Comparison of ENCODE assay signal across 20 cellular contexts in the genomic region with DNA sequence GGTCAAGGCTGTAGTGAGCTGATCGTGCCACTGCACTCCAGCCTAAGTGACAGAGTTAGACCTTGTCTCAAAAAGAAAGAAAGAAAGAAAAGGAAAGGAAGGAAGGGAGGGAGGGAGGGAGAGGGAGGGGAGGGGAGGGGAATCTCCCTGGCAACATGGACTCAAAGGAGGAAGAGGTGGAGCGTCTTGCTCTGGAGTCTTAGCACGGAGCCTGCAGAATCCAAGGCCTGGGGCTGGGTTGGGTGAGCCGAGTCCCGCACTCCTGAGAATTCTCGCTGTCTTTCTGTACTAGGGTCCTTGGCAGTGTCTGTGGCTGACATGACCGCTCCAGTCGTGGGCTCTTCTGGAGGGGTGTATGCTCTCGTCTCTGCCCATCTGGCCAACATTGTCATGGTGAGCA. TPM values are rescaled to one million over a fixed set of nuclear protein-coding genes. Genes with fewer than 3 reads are reported as not detected.
DNase-seq lines count a peak whose midpoint lies in the region; ATAC-seq, FAIRE-seq and TF ChIP-seq lines count a peak whose summit lies in the region.
"Had no signal": no experiment of that assay in that cellular context is flagged by ENCODE, and none has a peak within 500 bp of the region (broad histone marks: within the 10 kb centered on the region; RNA-seq: fewer than 3 reads in every experiment).

No MANE protein-coding gene starts in this region.

- H3K4me1 ChIP-seq in GM23338 (ENCODE audit: insufficient read depth) = peaks cover 56% of the 10 kb centered on the region
- H3K4me1 ChIP-seq in H1 (replicated peaks in 1 of 4; ENCODE audit: control insufficient read depth in 3 of 4, insufficient read depth in 4 of 4, low read length in 3 of 4) = peaks cover 17 to 28% (median 21%) of the 10 kb centered on the region in 4 experiments
- no peaks in the 10 kb centered on the region for H3K4me1 ChIP-seq in spleen

- H3K18ac ChIP-seq in H1 (ENCODE audit: extremely low read depth, low read length) = peak overlapping the region; percentile 56; the same call in 1 of the 2 replicates

- no peak for TF ChIP-seq EP300 in H1 (IDR thresholded peaks at IDR 0.05; ENCODE audit: borderline replicate concordance in 1 of 2, low read depth in 2 of 2, low read length in 2 of 2)

- peak overlapping the region; percentile 46 for H3K4ac ChIP-seq in H1 (replicated peaks; ENCODE audit: insufficient read length, low read depth, low read length)

- peak overlapping the region; percentile 24; the same call in 1 of the 2 replicates for H3K4me2 ChIP-seq in GM23338
- peak overlapping the region in 1 of 2 experiments; percentile 54; a peak in 2 of 4 replicates for H3K4me2 ChIP-seq in H1 (ENCODE audit: insufficient read depth in 1 of 2, low read depth in 2 of 2, low read length in 2 of 2)
- H3K4me2 ChIP-seq: BLaER1 had no signal

- H3K79me2 ChIP-seq in GM23338 (replicated peaks; ENCODE audit: insufficient read depth) (no peaks in the 10 kb centered on the region), H1 (ENCODE audit: control insufficient read depth in 1 of 2, insufficient read depth in 2 of 2, low read length in 2 of 2) (no peaks in the 10 kb centered on the region)

- peak overlapping the region; percentile 97 for H2BK15ac ChIP-seq in H1 (ENCODE audit: low read length)

- no peak overlapping the region for H3K27ac ChIP-seq in GM23338 (ENCODE audit: low read depth)
- no peak overlapping the region for H3K27ac ChIP-seq in H1 (ENCODE audit: low read depth, low read length)
- no peak overlapping the region for H3K27ac ChIP-seq in spleen
- H3K27ac ChIP-seq: BLaER1 had no signal

- H3K9me3 ChIP-seq in H1 (ENCODE audit: insufficient read depth in 2 of 2, low read depth in 1 of 2, low read length in 1 of 2) (no peaks in the 10 kb centered on the region), spleen (no peaks in the 10 kb centered on the region)
- H3K9me3 ChIP-seq: BLaER1, HAP-1 had no signal

- H3K36me3 ChIP-seq in GM23338 (ENCODE audit: insufficient read depth) (no peaks in the 10 kb centered on the region), H1 (ENCODE audit: control insufficient read depth in 2 of 4, insufficient read depth in 4 of 4, low read length in 3 of 4) (peaks cover 0 to 3% (median 0%) of the 10 kb centered on the region in 4 experiments; a peak in 2 of 8 replicates), spleen (no peaks in the 10 kb centered on the region)
- H3K36me3 ChIP-seq: BLaER1, HAP-1 had no signal

- H3K27me3 Mint-ChIP-seq in GM23338 (ENCODE audit: insufficient read depth, low read depth, poor library complexity) = peaks cover 16% of the 10 kb centered on the region

- TF ChIP-seq CTCF in GM23338 (conservative IDR thresholded peaks at IDR 0.05; ENCODE audit: low read depth in 2 of 2) (no peak), H1 (IDR thresholded peaks at IDR 0.05; ENCODE audit: control extremely low read depth in 1 of 3, insufficient read depth in 1 of 3, low read depth in 1 of 3, low read length in 3 of 3) (no peak), spleen (IDR thresholded peaks at IDR 0.05 in 8 of 11, conservative IDR thresholded peaks at IDR 0.05 in 3 of 11) (no peak)

- FAIRE-seq in H1 (lab: Jason Lieb, UNC) = no peak
- FAIRE-seq: G401.6, GM12891 had no signal

- H3K23me2 ChIP-seq in H1 (ENCODE audit: low read depth, low read length) = no peaks in the 10 kb centered on the region

- H2AK5ac ChIP-seq in H1 (ENCODE audit: low read depth, low read length) = peak overlapping the region; percentile 26; the same call in 1 of the 2 replicates

- peaks cover 3% of the 10 kb centered on the region; the same call in 1 of the 3 replicates for H3K36me3 Mint-ChIP-seq in GM23338 (ENCODE audit: low read depth)
- H3K36me3 Mint-ChIP-seq: CD8-positive, alpha-beta T cell had no signal

- peak overlapping the region; percentile 13 for H4K5ac ChIP-seq in H1 (ENCODE audit: insufficient read length, low read depth, low read length)

- no peak overlapping the region for H3K14ac ChIP-seq in H1 (ENCODE audit: insufficient read length)

- DNase-seq in GM23338 (ENCODE audit: low spot score) = peak; percentile 48
- no peak for DNase-seq in H1 (ENCODE audit: low read depth in 1 of 2, low spot score in 2 of 2)
- DNase-seq in iPS-NIHi11 (ENCODE audit: low spot score) = peak; percentile 17
- DNase-seq in spleen = no peak
- no peak for DNase-seq in head of caudate nucleus
- DNase-seq: 8988T; Calu3; CD8-positive, alpha-beta T cell; DMS 273 treated with DMSO at 0.1 percent for 48 hours; DMS53; DND-41; EL; GOT3 had no signal

- no peak overlapping the region for H3K23ac ChIP-seq in H1 (ENCODE audit: insufficient read length)

- H4K20me1 ChIP-seq in GM23338 (replicated peaks; ENCODE audit: insufficient read depth) (no peaks in the 10 kb centered on the region), H1 (replicated peaks in 1 of 2; ENCODE audit: control insufficient read depth in 1 of 2, insufficient read depth in 2 of 2, low read length in 2 of 2) (no peaks in the 10 kb centered on the region)
- H4K20me1 ChIP-seq: BLaER1 had no signal

- no peak overlapping the region for H2AFZ ChIP-seq in GM23338
- no peak overlapping the region for H2AFZ ChIP-seq in H1 (ENCODE audit: low read length)

- no peak overlapping the region for H3K4me3 ChIP-seq in GM23338
- no peak overlapping the region for H3K4me3 ChIP-seq in H1 (ENCODE audit: extremely low read depth in 1 of 4, insufficient read depth in 2 of 4, low read depth in 3 of 4, low read length in 4 of 4)
- no peak overlapping the region for H3K4me3 ChIP-seq in spleen
- H3K4me3 ChIP-seq: BLaER1, HAP-1 had no signal

- H3K56ac ChIP-seq in H1 (replicated peaks; ENCODE audit: insufficient read length, low read depth, low read length) = no peak overlapping the region

- H3K9ac ChIP-seq in H1 (replicated peaks in 1 of 4; ENCODE audit: extremely low read depth in 1 of 4, low read depth in 3 of 4, low read length in 3 of 4) = no peak overlapping the region
- H3K9ac ChIP-seq: BLaER1 had no signal

- no peak overlapping the region for H3K27ac Mint-ChIP-seq in GM23338
- H3K27ac Mint-ChIP-seq: CD8-positive, alpha-beta T cell had no signal

- no peak for TF ChIP-seq RAD21 in H1 (IDR thresholded peaks at IDR 0.05 in 1 of 2, conservative IDR thresholded peaks at IDR 0.05 in 1 of 2; ENCODE audit: low read depth in 2 of 2, low read length in 2 of 2)

- WGBS in H1 (ENCODE audit: extremely low coverage in 1 of 2, insufficient coverage in 1 of 2, insufficient read length in 1 of 2, insufficient replicate concordance in 2 of 2, low coverage in 1 of 2, low lambda C conversion rate in 2 of 2, missing lambda C conversion rate in 1 of 2), 2 experiments = 79% methylated on average over 8 of the region's 9 CpGs; no CpG with 5 or more reads in 1 of the 2 experiments
- WGBS in spleen, 5 donors = 71 to 92% (median 77%) methylated on average over 9 of the region's 9 CpGs

- no peaks in the 10 kb centered on the region for H3K9me3 Mint-ChIP-seq in GM23338
- H3K9me3 Mint-ChIP-seq: CD8-positive, alpha-beta T cell had no signal

- H3K9me2 ChIP-seq in GM23338 (ENCODE audit: insufficient read depth) = no peaks in the 10 kb centered on the region

- no peak overlapping the region for H3K4me3 Mint-ChIP-seq in GM23338
- H3K4me3 Mint-ChIP-seq: CD8-positive, alpha-beta T cell had no signal

- H3K27me3 ChIP-seq in GM23338 (ENCODE audit: insufficient read depth) (no peaks in the 10 kb centered on the region), H1 (replicated peaks in 1 of 4; ENCODE audit: control insufficient read depth in 3 of 4, extremely low read depth in 1 of 4, insufficient read depth in 3 of 4, low read length in 3 of 4) (no peaks in the 10 kb centered on the region), spleen (replicated peaks in 1 of 7) (no peaks in the 10 kb centered on the region)
- H3K27me3 ChIP-seq: BLaER1 had no signal

- peak overlapping the region; percentile 90; the same call in 1 of the 2 replicates for H2BK12ac ChIP-seq in H1 (ENCODE audit: low read depth, low read length)

- no peak overlapping the region for H4K8ac ChIP-seq in H1 (ENCODE audit: extremely low read depth, insufficient read depth, low read length)

- peak overlapping the region; percentile 96 for H2BK5ac ChIP-seq in H1 (ENCODE audit: low read depth, low read length)

- H3K79me1 ChIP-seq in H1 (ENCODE audit: low read depth, low read length) = no peaks in the 10 kb centered on the region

- H2BK20ac ChIP-seq in H1 (ENCODE audit: low read length) = peak overlapping the region; percentile 98

- H3K4me1 Mint-ChIP-seq in GM23338 = peaks cover 49% of the 10 kb centered on the region

- peaks cover 7% of the 10 kb centered on the region; the same call in 1 of the 2 replicates for H3F3A ChIP-seq in GM23338 (replicated peaks; ENCODE audit: low read depth)

- intact Hi-C loops in spleen (cut with DNase I; ENCODE audit: low total_unique reads) (no loop called here), head of caudate nucleus (cut with DNase I) (no loop called here)

- POLR2A ChIA-PET in H1 (lab: Charles Lee; ENCODE audit: partially characterized antibody) = interaction anchor here (0.6 kb wide), 2 partner anchors 50 to 377 kb away, joined by 3 read pairs; no protein-coding TSS in a partner anchor

- TF ChIP-seq POLR2A in H1 (IDR thresholded peaks at IDR 0.05; ENCODE audit: control extremely low read depth in 1 of 2, low read depth in 2 of 2, low read length in 2 of 2) (no peak), spleen (IDR thresholded peaks at IDR 0.05) (no peak)

- peak overlapping the region; percentile 62 for H2BK120ac ChIP-seq in H1 (replicated peaks; ENCODE audit: low read depth, low read length)

- H4K91ac ChIP-seq in H1 (replicated peaks; ENCODE audit: insufficient read length, low read length) = peak overlapping the region; percentile 72

- no peak for ATAC-seq in GM23338
- ATAC-seq in GM19023 (IDR thresholded peaks at IDR 0.05; ENCODE audit: unreplicated experiment) = no peak
- ATAC-seq in HG03442 (IDR thresholded peaks at IDR 0.05; ENCODE audit: unreplicated experiment) = no peak
- ATAC-seq: CD8-positive, alpha-beta T cell had no signal

- CTCF ChIA-PET in H1 (lab: Charles Lee; ENCODE audit: partially characterized antibody) = interaction anchor here (1.5 to 3.1 kb wide), 3 partner anchors 14 to 54 kb away, joined by 3 to 27 read pairs (median 7); no protein-coding TSS in a partner anchor

RNA-seq across cellular contexts. Expression of gene C17orf75, which starts 36.9 kb away (rescaled TPM):
- total RNA-seq in GM23338 (2014; rRNA removed; shearing (Covaris generic)) = 26.8 and 35.9 TPM in 2 replicates
- polyA plus RNA-seq in GM23338 (2016; fragmentation: Nextera tagmentation; extraction: Ambion mirVana) (43.3 and 50.1 TPM in 2 replicates), H1 (2011; rRNA removed) (12.0 and 15.8 TPM in 2 replicates), spleen (10 to 100 TPM; 13.1 to 25.8 (median 17.9) TPM)
- total RNA-seq in H1 (2021; fragmentation: NEBNext Ultra II Directional; extraction: Animal tissue kit (Norgen Biotek cat#: 25700)) = 35.4 and 42.6 TPM in 2 replicates
- 28.3 TPM for polyA plus RNA-seq in H1 (2011; cell fraction: cytosol; rRNA removed)
- 17.9 TPM for polyA plus RNA-seq in H1 (2011; cell fraction: nucleus; rRNA removed)
- polyA plus RNA-seq in H1 (2012, experiment 1 of 2) = 27.6 to 38.1 TPM (median 37.1 TPM) in 4 replicates
- 5.0 TPM for polyA plus RNA-seq in H1 (2012, experiment 2 of 2)
- polyA plus RNA-seq in H1 (2013, experiment 1 of 2) = 29.9 TPM
- 28.1 TPM for polyA plus RNA-seq in H1 (2013, experiment 2 of 2)
- 19.6 and 23.2 TPM in 2 replicates for polyA minus RNA-seq in H1 (2011; rRNA and poly(A)+ RNA removed)
- 16.4 TPM for polyA minus RNA-seq in H1 (2011; cell fraction: cytosol; rRNA and poly(A)+ RNA removed)
- polyA minus RNA-seq in H1 (2011; cell fraction: nucleus; rRNA and poly(A)+ RNA removed) = 21.9 TPM
- total RNA-seq in spleen = 10 to 100 TPM in 6 of 7 donors, 1 to 10 TPM in 1; 9.3 to 18.1 (median 14.4) TPM

RNA-seq across cellular contexts. Expression of gene RHBDL3, which starts 39.4 kb away (rescaled TPM):
- total RNA-seq in GM23338 (2014; rRNA removed; shearing (Covaris generic)) = 8.1 and 12.3 TPM in 2 replicates
- polyA plus RNA-seq in GM23338 (2016; fragmentation: Nextera tagmentation; extraction: Ambion mirVana) (2.0 and 2.3 TPM in 2 replicates), H1 (2011; rRNA removed) (9.6 and 15.9 TPM in 2 replicates), spleen (under 1 TPM in 2 of 3 donors, not detected in 1; 0.06 TPM)
- 11.8 and 12.2 TPM in 2 replicates for total RNA-seq in H1 (2021; fragmentation: NEBNext Ultra II Directional; extraction: Animal tissue kit (Norgen Biotek cat#: 25700))
- polyA plus RNA-seq in H1 (2011; cell fraction: cytosol; rRNA removed) = 12.9 TPM
- 19.8 TPM for polyA plus RNA-seq in H1 (2011; cell fraction: nucleus; rRNA removed)
- 10.2 to 14.8 TPM (median 13.4 TPM) in 4 replicates for polyA plus RNA-seq in H1 (2012, experiment 1 of 2)
- polyA plus RNA-seq in H1 (2012, experiment 2 of 2) = 8.6 TPM
- polyA plus RNA-seq in H1 (2013, experiment 1 of 2) = 2.7 TPM
- 2.7 TPM for polyA plus RNA-seq in H1 (2013, experiment 2 of 2)
- polyA minus RNA-seq in H1 (2011; rRNA and poly(A)+ RNA removed) = 15.4 and 19.0 TPM in 2 replicates
- polyA minus RNA-seq in H1 (2011; cell fraction: cytosol; rRNA and poly(A)+ RNA removed) = 8.8 TPM
- polyA minus RNA-seq in H1 (2011; cell fraction: nucleus; rRNA and poly(A)+ RNA removed) = 12.4 TPM
- under 1 TPM in 5 of 7 donors, not detected in 2; 0.07 to 0.72 (median 0.32) TPM for total RNA-seq in spleen
- total RNA-seq: CD8-positive, alpha-beta T cell; HT-29 had no signal

RNA-seq across cellular contexts. Expression of gene ZNF207, which starts 44.9 kb away (rescaled TPM):
- total RNA-seq in GM23338 (2014; rRNA removed; shearing (Covaris generic)) = 234 and 240 TPM in 2 replicates
- polyA plus RNA-seq in GM23338 (2016; fragmentation: Nextera tagmentation; extraction: Ambion mirVana) (155 and 171 TPM in 2 replicates), H1 (2011; rRNA removed) (214 and 286 TPM in 2 replicates), spleen (10 to 100 TPM; 38.9 to 58.0 (median 48.8) TPM)
- 254 and 268 TPM in 2 replicates for total RNA-seq in H1 (2021; fragmentation: NEBNext Ultra II Directional; extraction: Animal tissue kit (Norgen Biotek cat#: 25700))
- 246 TPM for polyA plus RNA-seq in H1 (2011; cell fraction: cytosol; rRNA removed)
- polyA plus RNA-seq in H1 (2011; cell fraction: nucleus; rRNA removed) = 286 TPM
- 183 to 222 TPM (median 202 TPM) in 4 replicates for polyA plus RNA-seq in H1 (2012, experiment 1 of 2)
- polyA plus RNA-seq in H1 (2012, experiment 2 of 2) = 68.0 TPM
- 185 TPM for polyA plus RNA-seq in H1 (2013, experiment 1 of 2)
- polyA plus RNA-seq in H1 (2013, experiment 2 of 2) = 175 TPM
- 453 and 460 TPM in 2 replicates for polyA minus RNA-seq in H1 (2011; rRNA and poly(A)+ RNA removed)
- polyA minus RNA-seq in H1 (2011; cell fraction: cytosol; rRNA and poly(A)+ RNA removed) = 181 TPM
- polyA minus RNA-seq in H1 (2011; cell fraction: nucleus; rRNA and poly(A)+ RNA removed) = 307 TPM
- total RNA-seq in spleen = 100 to 1,000 TPM; 187 to 300 (median 215) TPM

Comparison
In these comparisons a context has a peak if more than half of its experiments do, and no peak if none do; other contexts are left out.
1. DNase-seq: peak in GM23338 (single experiment) and iPS-NIHi11 (single experiment); none in H1 (0 of 2), spleen (single experiment) and head of caudate nucleus (0 of 42).